In the genomic region with DNA sequence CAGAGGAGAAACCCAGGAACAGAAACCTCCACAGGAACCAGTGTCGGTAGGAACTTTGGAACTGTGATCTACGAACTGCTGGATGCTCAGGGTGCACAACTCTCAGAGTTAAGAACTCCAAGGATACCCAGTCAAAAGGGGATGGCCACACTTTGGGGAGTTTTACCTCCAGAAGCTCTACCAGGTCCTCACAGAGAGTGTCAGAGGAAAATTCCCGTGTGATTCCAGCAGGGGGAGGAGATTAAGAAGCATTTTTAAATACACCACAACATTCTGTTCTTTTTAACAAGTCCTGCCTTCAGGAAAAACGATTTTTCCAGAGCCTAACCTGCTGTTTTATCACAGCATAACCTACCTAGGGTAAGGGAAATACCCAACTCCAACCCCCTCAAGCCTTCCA, we compare ENCODE assay signal across 11 cellular contexts.
DNase-seq lines count a peak whose midpoint lies in the region; ATAC-seq and TF ChIP-seq lines count a peak whose summit lies in the region.
"Had no signal": no experiment of that assay in that cellular context is flagged by ENCODE, and none has a peak within 500 bp of the region (broad histone marks: within the 10 kb centered on the region; RNA-seq: fewer than 3 reads in every experiment).

No MANE protein-coding gene starts in this region.

- no peaks in the 10 kb centered on the region for H3K9me3 ChIP-seq in osteoblast (ENCODE audit: low read depth, low read length)

- no peak overlapping the region for H3K4me2 ChIP-seq in osteoblast (ENCODE audit: insufficient read depth, low read length)

- H4K20me1 ChIP-seq in osteoblast (ENCODE audit: insufficient read depth, low read length) = no peaks in the 10 kb centered on the region

- no peak overlapping the region for H2AFZ ChIP-seq in osteoblast (ENCODE audit: low read length)

- H3K4me3 ChIP-seq in epithelial cell of esophagus (ENCODE audit: low read length) (no peak overlapping the region), osteoblast (ENCODE audit: insufficient read depth, low read length) (no peak overlapping the region)

- no peaks in the 10 kb centered on the region for H3K79me2 ChIP-seq in osteoblast (ENCODE audit: insufficient read depth, low read length)

- H3K36me3 ChIP-seq in osteoblast (ENCODE audit: insufficient read depth, low read length) = no peaks in the 10 kb centered on the region

- DNase-seq in ELF-1 (ENCODE audit: low read depth, low spot score) (peak; percentile 2), NCI-H82 (lab: John Stamatoyannopoulos, UW) (peak; percentile 14), epithelial cell of esophagus (ENCODE audit: low read depth) (peak; percentile 12), osteoblast (ENCODE audit: insufficient read length, low spot score, missing footprints) (peak; percentile 5), amygdala (lab: John Stamatoyannopoulos, UW) (no peak), islet precursor cell (no peak)
- DNase-seq: activated CD4-positive, alpha-beta T cell treated with anti-CD3 and anti-CD28 coated beads, Interleukin-2, amount 50 U/mL, for 48 hours; left ventricle myocardium superior; NCI-H2029 treated with DMSO at 0.1 percent for 48 hours; SIG-M5 had no signal

- no peaks in the 10 kb centered on the region for H3K27me3 ChIP-seq in osteoblast (ENCODE audit: insufficient read depth, low read length)

- no peaks in the 10 kb centered on the region for H3K4me1 ChIP-seq in osteoblast (ENCODE audit: insufficient read depth, low read length)

- H3K27ac ChIP-seq in osteoblast (ENCODE audit: low read depth, low read length) = no peak overlapping the region

- TF ChIP-seq CTCF in epithelial cell of esophagus (IDR thresholded peaks at IDR 0.05; ENCODE audit: insufficient read depth, low read depth, low read length, missing control alignments) (peak; percentile 43), osteoblast (IDR thresholded peaks at IDR 0.05; ENCODE audit: extremely low read depth, low read depth, low read length) (peak; percentile 39)

- ATAC-seq in GM18517 (IDR thresholded peaks at IDR 0.05; ENCODE audit: unreplicated experiment) = no peak
- ATAC-seq: left ventricle myocardium superior had no signal

Comparison
In these comparisons a context has a peak if more than half of its experiments do, and no peak if none do; other contexts are left out.
1. DNase-seq: peak in ELF-1 (single experiment), NCI-H82 (single experiment), epithelial cell of esophagus (single experiment) and osteoblast (single experiment); none in amygdala (0 of 56) and islet precursor cell (single experiment).